ENCODE assay signal across 27 cellular contexts in genomic region chr2:60066096-60066839, GRCh38.
"Had no signal": no experiment of that assay in that cellular context is flagged by ENCODE, and none has a peak within 500 bp of the region (broad histone marks: within the 10 kb centered on the region; RNA-seq: fewer than 3 reads in every experiment).

No MANE protein-coding gene starts in this region.

- H3K4me3 Mint-ChIP-seq: activated CD4-positive, alpha-beta memory T cell treated with anti-CD3 and anti-CD28 coated beads, Interleukin-2, amount 10 ng/mL, durations not matched to agents 7 days and 5 days; activated CD4-positive, alpha-beta T cell treated with anti-CD3 and anti-CD28 coated beads for 36 hours; activated naive CD4-positive, alpha-beta T cell treated with anti-CD3 and anti-CD28 coated beads for 36 hours; activated naive CD8-positive, alpha-beta T cell; activated T-helper 17 cell treated with anti-CD3 and anti-CD28 coated beads, Interleukin-2, amount 50 U/mL, for 72 hours had no signal

- H3K4me1 Mint-ChIP-seq: activated CD4-positive, alpha-beta memory T cell treated with anti-CD3 and anti-CD28 coated beads, Interleukin-2, amount 10 ng/mL, durations not matched to agents 7 days and 5 days; activated CD4-positive, alpha-beta T cell treated with anti-CD3 and anti-CD28 coated beads for 36 hours; activated T-helper 17 cell treated with anti-CD3 and anti-CD28 coated beads, Interleukin-2, amount 50 U/mL, for 72 hours had no signal

- H3K4me3 ChIP-seq: cardiac muscle cell, Peyer's patch, SJCRH30 had no signal

- H3K36me3 Mint-ChIP-seq: activated naive CD8-positive, alpha-beta T cell had no signal

- H3K27ac ChIP-seq: brain microvascular endothelial cell, cardiac muscle cell, Peyer's patch, RWPE1, SJCRH30, VCaP had no signal

- H3K9me3 ChIP-seq: Peyer's patch, SJCRH30, SK-N-SH had no signal

- H3K27me3 ChIP-seq: brain microvascular endothelial cell, cardiac muscle cell, Peyer's patch had no signal

- H3K4me2 ChIP-seq: SK-N-SH had no signal

- DNase-seq: activated CD4-positive, alpha-beta memory T cell treated with anti-CD3 and anti-CD28 coated beads, Interleukin-2, amount 10 ng/mL, durations not matched to agents 7 days and 5 days; activated CD4-positive, alpha-beta T cell treated with anti-CD3 and anti-CD28 coated beads for 36 hours; activated CD4-positive, alpha-beta T cell treated with anti-CD3 and anti-CD28 coated beads, Interleukin-2, amount 50 U/mL, for 1 hour; activated gamma-delta T cell; activated naive CD4-positive, alpha-beta T cell treated with anti-CD3 and anti-CD28 coated beads for 36 hours; activated T-cell treated with anti-CD3 and anti-CD28 coated beads for 4 hours; activated T-cell treated with anti-CD3 and anti-CD28 coated beads, Interleukin-2, amount 50 U/mL, for 48 hours; amygdala; brain microvascular endothelial cell; KG1; NCI-H1105 treated with DMSO at 0.1 percent for 48 hours; NCI-H146; NCI-H187 treated with DMSO at 0.1 percent for 48 hours; NCI-H2081 treated with DMSO at 0.1 percent for 48 hours; NCI-H446 treated with DMSO at 0.1 percent for 48 hours; NCI-H524 treated with DMSO at 0.1 percent for 48 hours; NCI-H748 treated with DMSO at 0.1 percent for 48 hours; Peyer's patch; Right ventricle myocardium superior; SJCRH30; T-helper 1 cell had no signal

- ATAC-seq: activated CD4-positive, alpha-beta T cell treated with anti-CD3 and anti-CD28 coated beads for 36 hours; activated T-helper 17 cell treated with anti-CD3 and anti-CD28 coated beads, Interleukin-2, amount 50 U/mL, for 72 hours had no signal

- H3K27ac Mint-ChIP-seq: activated CD4-positive, alpha-beta memory T cell treated with anti-CD3 and anti-CD28 coated beads, Interleukin-2, amount 10 ng/mL, durations not matched to agents 7 days and 5 days; activated CD4-positive, alpha-beta T cell treated with anti-CD3 and anti-CD28 coated beads for 36 hours; activated naive CD4-positive, alpha-beta T cell treated with anti-CD3 and anti-CD28 coated beads for 36 hours; activated naive CD8-positive, alpha-beta T cell; activated T-helper 17 cell treated with anti-CD3 and anti-CD28 coated beads, Interleukin-2, amount 50 U/mL, for 72 hours had no signal

- H3K4me1 ChIP-seq: Peyer's patch, SJCRH30 had no signal

- H3K36me3 ChIP-seq: brain microvascular endothelial cell, cardiac muscle cell, Peyer's patch, SJCRH30 had no signal

- H3K27me3 Mint-ChIP-seq: activated CD4-positive, alpha-beta memory T cell treated with anti-CD3 and anti-CD28 coated beads, Interleukin-2, amount 10 ng/mL, durations not matched to agents 7 days and 5 days; activated CD4-positive, alpha-beta T cell treated with anti-CD3 and anti-CD28 coated beads for 36 hours; activated naive CD8-positive, alpha-beta T cell; activated T-helper 17 cell treated with anti-CD3 and anti-CD28 coated beads, Interleukin-2, amount 50 U/mL, for 72 hours had no signal

- H3K9ac ChIP-seq: SK-N-SH had no signal

- H3K9me3 Mint-ChIP-seq: activated CD4-positive, alpha-beta memory T cell treated with anti-CD3 and anti-CD28 coated beads, Interleukin-2, amount 10 ng/mL, durations not matched to agents 7 days and 5 days; activated naive CD4-positive, alpha-beta T cell treated with anti-CD3 and anti-CD28 coated beads for 36 hours; activated T-helper 17 cell treated with anti-CD3 and anti-CD28 coated beads, Interleukin-2, amount 50 U/mL, for 72 hours had no signal
